Comparison of ENCODE assay signal across 3 cellular contexts in genomic region chr9:131936929-131937328, GRCh38.
A peak's percentile ranks its signal among the peaks of the same experiment; 100 is the strongest.
TF ChIP-seq lines count a peak whose summit lies in the region.

No MANE protein-coding gene starts in this region.

TF ChIP-seq in HepG2, 621 proteins besides CTCF, POLR2A, EP300 and RAD21:
- no peak for TF ChIP-seq ZUFSP (CRISPR knock-in tag; IDR thresholded peaks at IDR 0.05; ENCODE audit: borderline replicate concordance)
- TF ChIP-seq TEAD3 (CRISPR knock-in tag; optimal IDR thresholded peaks at IDR 0.05; ENCODE audit: borderline replicate concordance): peak; percentile 29

TF ChIP-seq in HCT116, 20 proteins besides CTCF, POLR2A, EP300 and RAD21 (continued from another document):
- TF ChIP-seq TCF7L2 (IDR thresholded peaks at IDR 0.05; ENCODE audit: borderline replicate concordance, extremely low read depth, insufficient read depth, insufficient read length) (no peak), JUND (IDR thresholded peaks at IDR 0.05) (no peak), ATF3 (IDR thresholded peaks at IDR 0.05) (no peak), CEBPB (IDR thresholded peaks at IDR 0.05; ENCODE audit: low read depth) (no peak), POLR2AphosphoS5 (IDR thresholded peaks at IDR 0.05; ENCODE audit: low read depth, low read length) (no peak), REST (IDR thresholded peaks at IDR 0.05; ENCODE audit: low read depth) (no peak), EZH2phosphoT487 (IDR thresholded peaks at IDR 0.05; ENCODE audit: borderline replicate concordance) (no peak), SIN3A (IDR thresholded peaks at IDR 0.05; ENCODE audit: low read depth) (no peak), ELF1 (IDR thresholded peaks at IDR 0.05; ENCODE audit: borderline replicate concordance, low read depth) (no peak), EZH2 (IDR thresholded peaks at IDR 0.05) (no peak), MAX (IDR thresholded peaks at IDR 0.05) (no peak), FOSL1 (IDR thresholded peaks at IDR 0.05; ENCODE audit: low read depth) (no peak), YY1 (IDR thresholded peaks at IDR 0.05; ENCODE audit: extremely low read depth, insufficient replicate concordance, low read depth, low read length) (no peak), ZBTB33 (IDR thresholded peaks at IDR 0.05; ENCODE audit: extremely low read depth, insufficient replicate concordance, low read length) (no peak), SRF (IDR thresholded peaks at IDR 0.05; ENCODE audit: low read depth) (no peak), ZNF274 (IDR thresholded peaks at IDR 0.05; ENCODE audit: low read depth, low read length) (no peak)

TF ChIP-seq in WTC11, 78 proteins besides CTCF, POLR2A, EP300 and RAD21:
- TF ChIP-seq IRF1 (CRISPR knock-in tag; IDR thresholded peaks at IDR 0.05): no peak
- TF ChIP-seq ZNF532 (CRISPR knock-in tag; IDR thresholded peaks at IDR 0.05; ENCODE audit: borderline replicate concordance): no peak
- TF ChIP-seq CREB1 (CRISPR knock-in tag; IDR thresholded peaks at IDR 0.05): no peak
- no peak for TF ChIP-seq ZNF263 (CRISPR knock-in tag; IDR thresholded peaks at IDR 0.05; ENCODE audit: low read depth)
- TF ChIP-seq SOX15 (CRISPR knock-in tag; IDR thresholded peaks at IDR 0.05): no peak
- no peak for TF ChIP-seq ESRRA (CRISPR knock-in tag; IDR thresholded peaks at IDR 0.05; ENCODE audit: borderline replicate concordance)
- TF ChIP-seq IRF2 (CRISPR knock-in tag; IDR thresholded peaks at IDR 0.05; ENCODE audit: borderline replicate concordance, low read depth): no peak
- TF ChIP-seq TEAD1 (CRISPR knock-in tag; IDR thresholded peaks at IDR 0.05): no peak
- no peak for TF ChIP-seq ETV6 (CRISPR knock-in tag; IDR thresholded peaks at IDR 0.05)
